21 cellular contexts compared by ENCODE assay signal in the genomic region with DNA sequence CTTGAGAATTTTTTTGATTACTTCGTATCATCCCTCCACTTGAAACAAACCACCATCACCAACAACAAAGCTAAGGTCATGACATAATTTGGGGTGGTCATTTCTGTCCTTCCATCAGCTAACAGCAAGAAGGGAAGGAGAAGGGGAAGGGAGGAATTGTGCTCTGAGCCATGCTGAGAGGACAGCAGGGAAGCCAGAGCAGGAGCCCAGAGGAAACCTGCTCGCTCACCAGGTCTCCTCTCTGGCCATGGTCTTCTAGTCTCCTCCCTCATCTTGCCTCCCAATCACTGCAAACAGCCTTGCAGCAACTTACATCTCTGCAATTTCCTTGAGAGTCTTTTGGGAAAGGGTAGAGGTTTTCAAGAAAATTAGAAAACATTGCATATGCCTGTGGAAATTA.
"Had no signal": no experiment of that assay in that cellular context is flagged by ENCODE, and none has a peak within 500 bp of the region (broad histone marks: within the 10 kb centered on the region; RNA-seq: fewer than 3 reads in every experiment).

No MANE protein-coding gene starts in this region.

- H3K9me3 ChIP-seq: stomach, thyroid gland had no signal

- H3K27ac Mint-ChIP-seq: endodermal cell; naive thymus-derived CD4-positive, alpha-beta T cell; nephron progenitor cell; type B pancreatic cell had no signal

- H3K4me1 ChIP-seq: foreskin keratinocyte had no signal

- H3K4me2 ChIP-seq: hepatocyte had no signal

- H3K79me2 ChIP-seq: hepatocyte had no signal

- H3K4me3 ChIP-seq: coronary artery, hepatocyte, lung, stomach, thyroid gland had no signal

- H3K36me3 Mint-ChIP-seq: naive thymus-derived CD4-positive, alpha-beta T cell; type B pancreatic cell had no signal

- FAIRE-seq: endothelial cell of umbilical vein, urothelium cell line had no signal

- H3K36me3 ChIP-seq: stomach, thyroid gland had no signal

- H2AFZ ChIP-seq: hepatocyte had no signal

- H3K9me3 Mint-ChIP-seq: endodermal cell; naive thymus-derived CD4-positive, alpha-beta T cell; nephron progenitor cell; type B pancreatic cell had no signal

- H3K27me3 ChIP-seq: hepatocyte, stomach, thyroid gland had no signal

- DNase-seq: effector CD4-positive, alpha-beta T cell; endodermal cell; erythroblast; foreskin keratinocyte; head of caudate nucleus; left colon; left ventricle myocardium superior; naive thymus-derived CD4-positive, alpha-beta T cell; nephron progenitor cell; posterior cingulate gyrus; small intestine; stimulated activated CD4-positive, alpha-beta T cell treated with anti-CD3 and anti-CD28 coated beads, Interleukin-12 subunit alpha, Interleukin-12 subunit beta, amount 100 ng/mL, for 4 hours; stimulated activated naive CD4-positive, alpha-beta T cell; stomach; thyroid gland had no signal

- H3K27ac ChIP-seq: coronary artery, foreskin keratinocyte, hepatocyte, stomach, thyroid gland had no signal

- H3K4me3 Mint-ChIP-seq: endodermal cell; naive thymus-derived CD4-positive, alpha-beta T cell; nephron progenitor cell; type B pancreatic cell had no signal
